ENCODE assay signal across 18 cellular contexts in the genomic region with DNA sequence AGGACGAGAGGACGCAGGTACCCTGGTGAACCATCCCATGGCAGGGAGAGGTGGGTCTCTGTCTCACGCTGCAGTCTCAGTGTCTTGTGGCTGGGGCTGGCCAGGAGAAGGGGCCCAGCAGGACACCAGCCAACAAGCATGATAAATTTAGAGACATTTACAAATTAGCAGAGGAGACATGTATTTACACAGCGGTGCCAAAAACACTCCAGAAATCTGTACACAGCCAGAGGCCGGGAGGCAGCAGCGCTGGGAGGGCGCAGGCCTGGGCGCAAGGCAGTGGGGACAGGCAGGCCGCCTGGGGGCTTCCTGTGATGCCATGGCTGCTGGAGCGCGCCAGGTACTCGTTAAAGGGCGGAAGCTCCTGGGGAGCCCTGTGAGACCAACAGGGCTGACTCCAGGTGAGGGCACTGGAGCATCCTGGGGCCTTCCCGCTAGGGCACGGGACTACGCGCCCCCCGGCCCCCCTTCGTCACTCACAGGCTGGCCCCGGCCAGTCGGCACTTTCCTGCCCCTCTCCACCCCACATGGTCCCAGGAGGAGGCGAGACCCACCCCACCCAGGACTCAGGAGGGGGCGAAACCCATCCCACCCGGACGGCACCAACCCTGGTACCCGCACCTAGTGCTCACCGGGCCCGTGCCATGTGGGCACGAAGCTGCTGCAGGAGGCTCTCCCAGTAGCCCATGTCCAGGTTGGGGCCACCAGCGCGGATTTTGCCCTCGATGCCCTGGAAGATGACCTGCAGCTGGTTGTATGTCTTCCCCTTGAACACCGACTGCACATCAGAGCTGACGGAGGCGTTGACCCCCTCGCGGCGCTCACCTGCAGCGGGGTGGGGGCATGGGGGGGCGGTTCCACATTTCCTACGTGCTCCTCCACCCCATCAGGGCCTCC. TPM values are rescaled to one million over a fixed set of nuclear protein-coding genes. Genes with fewer than 3 reads are reported as not detected.
"Had no signal": no experiment of that assay in that cellular context is flagged by ENCODE, and none has a peak within 500 bp of the region (broad histone marks: within the 10 kb centered on the region; RNA-seq: fewer than 3 reads in every experiment).

No MANE protein-coding gene starts in this region.

- H3K27me3 ChIP-seq: gastrocnemius medialis, heart right ventricle, transverse colon, vagina had no signal

- DNase-seq: activated CD4-positive, alpha-beta T cell treated with anti-CD3 and anti-CD28 coated beads, Interleukin-2, amount 50 U/mL, for 4 hours; activated naive CD4-positive, alpha-beta T cell treated with Interleukin-2 at 50 U/mL for 16 hours; activated T-cell treated with anti-CD3 and anti-CD28 coated beads for 4 hours; anterior cingulate cortex; cerebellar nuclear complex; effector memory CD4-positive, alpha-beta T cell; gastrocnemius medialis; left colon; retina; stimulated activated CD4-positive, alpha-beta T cell treated with anti-CD3 and anti-CD28 coated beads, Interleukin-15, amount 100 ng/mL, for 24 hours; stimulated activated CD4-positive, alpha-beta T cell treated with anti-CD3 and anti-CD28 coated beads, Interleukin-4, amount 100 ng/mL, for 1 hour; stimulated activated naive B cell treated with anti-CD40 and anti-IgM and Interleukin-4, amounts not matched to agents 10 μg/mL and 1 μg/mL and 100 μg/mL, for 72 hours; T-helper 9 cell; transverse colon had no signal

- H3K4me3 ChIP-seq: gastrocnemius medialis, heart right ventricle, transverse colon, vagina had no signal

- ATAC-seq: activated CD4-positive, CD25-positive, alpha-beta regulatory T cell treated with anti-CD3 and anti-CD28 coated beads, Interleukin-2, amount 50 U/mL, for 24 hours; gastrocnemius medialis; heart right ventricle; left colon; stimulated activated naive B cell treated with anti-CD40 and anti-IgM and Interleukin-4, amounts not matched to agents 10 μg/mL and 1 μg/mL and 100 μg/mL, for 72 hours had no signal

- H3K27ac ChIP-seq: gastrocnemius medialis, heart right ventricle, vagina had no signal

- H3K9me3 ChIP-seq: gastrocnemius medialis, heart right ventricle, transverse colon, vagina had no signal

RNA-seq across cellular contexts. Expression of a gene that starts 28.7 kb away (rescaled TPM):
- total RNA-seq: skeletal muscle tissue had no signal
